Comparison of ENCODE assay signal across 8 cellular contexts in the genomic region with DNA sequence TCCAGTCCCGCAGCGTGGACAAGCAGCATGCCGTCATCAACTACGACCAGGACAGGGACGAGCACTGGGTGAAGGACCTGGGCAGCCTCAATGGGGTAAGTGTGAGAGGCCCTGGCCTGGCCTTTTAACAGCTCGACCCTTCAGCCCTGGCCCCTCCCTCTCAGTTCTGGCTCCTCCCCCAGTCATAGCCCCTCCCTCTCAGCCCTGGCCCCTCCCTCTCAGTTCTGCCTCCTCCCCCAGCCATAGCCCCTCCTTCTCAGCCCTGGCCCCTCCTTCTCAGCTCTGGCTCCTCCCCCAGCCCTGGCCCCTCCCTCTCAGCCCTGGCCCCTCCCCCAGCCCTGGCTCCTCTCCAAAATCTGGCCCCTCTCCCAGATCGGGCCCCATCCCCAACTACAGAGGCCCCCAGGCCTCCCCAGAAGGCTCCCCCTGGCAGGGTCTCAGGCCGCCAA. TPM values are rescaled to one million over a fixed set of nuclear protein-coding genes. Genes with fewer than 3 reads are reported as not detected.
DNase-seq lines count a peak whose midpoint lies in the region; ATAC-seq and TF ChIP-seq lines count a peak whose summit lies in the region.

No MANE protein-coding gene starts in this region.

- peak; percentile 62 for ATAC-seq in PC-3
- no peak for ATAC-seq in HG03460 (IDR thresholded peaks at IDR 0.05; ENCODE audit: unreplicated experiment)

- intact Hi-C loops in PC-3 (cut with micrococcal nuclease) (no loop called here), prostate gland (cut with DNase I) (no loop called here)

- no peaks in the 10 kb centered on the region for H3F3A ChIP-seq in PC-3 (ENCODE audit: low read length, unreplicated experiment)

- H3K27me3 ChIP-seq in PC-3 (ENCODE audit: low read length) (no peaks in the 10 kb centered on the region), osteoblast (ENCODE audit: insufficient read depth, low read length) (no peaks in the 10 kb centered on the region), prostate gland (replicated peaks; ENCODE audit: insufficient read depth) (no peaks in the 10 kb centered on the region)

- H3K27ac ChIP-seq in PC-3 (ENCODE audit: low read length) = no peak overlapping the region
- H3K27ac ChIP-seq in osteoblast (ENCODE audit: low read depth, low read length) = no peak overlapping the region
- no peak overlapping the region for H3K27ac ChIP-seq in prostate gland

- no peak for TF ChIP-seq POLR2A in prostate gland (IDR thresholded peaks at IDR 0.05)

- no TSS peak for BruUV-seq in PC-3 (replicated peaks; lab: Mats Ljungman, UMichigan)

- H3K36me3 ChIP-seq in PC-3 (ENCODE audit: low read depth, low read length) (0 out of 2 replicates have a peak, but pooled peaks cover 2% of the 10 kb centered on the region), osteoblast (ENCODE audit: insufficient read depth, low read length) (peaks cover 10% of the 10 kb centered on the region), prostate gland (no peaks in the 10 kb centered on the region)

- WGBS in prostate gland = 79% methylated on average over 5 of the region's 8 CpGs

- H3K9me3 ChIP-seq in PC-3 (ENCODE audit: low read length) = no peaks in the 10 kb centered on the region
- H3K9me3 ChIP-seq in osteoblast (ENCODE audit: low read depth, low read length) = no peaks in the 10 kb centered on the region
- no peaks in the 10 kb centered on the region for H3K9me3 ChIP-seq in prostate gland

- H2AFZ ChIP-seq in PC-3 (ENCODE audit: low read length) (no peak overlapping the region), osteoblast (ENCODE audit: low read length) (no peak overlapping the region)

- H3K79me2 ChIP-seq in PC-3 (ENCODE audit: low read length) (peaks cover 53% of the 10 kb centered on the region), osteoblast (ENCODE audit: insufficient read depth, low read length) (peaks cover 49% of the 10 kb centered on the region)

- H3K4me2 ChIP-seq in PC-3 (ENCODE audit: low read length) (no peak overlapping the region), osteoblast (ENCODE audit: insufficient read depth, low read length) (no peak overlapping the region)

- no peak overlapping the region for H3K9ac ChIP-seq in PC-3 (ENCODE audit: low read length)

- H3K4me1 ChIP-seq in PC-3 (ENCODE audit: insufficient read depth, low read length) (no peaks in the 10 kb centered on the region), osteoblast (ENCODE audit: insufficient read depth, low read length) (peaks cover 7% of the 10 kb centered on the region), prostate gland (replicated peaks) (peaks cover 3% of the 10 kb centered on the region)

- H3K4me3 ChIP-seq in PC-3 (ENCODE audit: low read length) (no peak overlapping the region), osteoblast (ENCODE audit: insufficient read depth, low read length) (no peak overlapping the region), prostate gland (no peak overlapping the region)

- TF ChIP-seq CTCF in PC-3 (conservative IDR thresholded peaks at IDR 0.05; ENCODE audit: low read depth, low read length) = no peak
- TF ChIP-seq CTCF in osteoblast (IDR thresholded peaks at IDR 0.05; ENCODE audit: extremely low read depth, low read depth, low read length) = no peak
- TF ChIP-seq CTCF in prostate gland (IDR thresholded peaks at IDR 0.05) = no peak

- DNase-seq in GM03348 (ENCODE audit: low spot score) (peak; percentile 86), PC-3 (peak; percentile 60), cerebellar cortex (ENCODE audit: low spot score) (peak; percentile 28), osteoblast (ENCODE audit: insufficient read length, low spot score, missing footprints) (peak; percentile 91), activated gamma-delta T cell treated with Interleukin-2 at 50 U/mL for 16 hours (no peak), prostate gland (ENCODE audit: low spot score) (no peak), H4 (ENCODE audit: low spot score) (no peak)

- CTCF ChIA-PET in PC-3 (lab: Charles Lee) = interaction anchor here (0.6 kb wide), 1 partner anchor 10 kb away, joined by 8 read pairs; no protein-coding TSS in a partner anchor

- H3K9me2 ChIP-seq in PC-3 (replicated peaks; ENCODE audit: low read length) = no peaks in the 10 kb centered on the region

- POLR2A ChIA-PET in PC-3 (lab: Charles Lee; ENCODE audit: unreplicated experiment) = no interaction called here

- H4K20me1 ChIP-seq in PC-3 (ENCODE audit: low read length) (peaks cover 26% of the 10 kb centered on the region), osteoblast (ENCODE audit: insufficient read depth, low read length) (peaks cover 52% of the 10 kb centered on the region)

RNA-seq across cellular contexts. Expression of gene CEP170B, which starts 11.2 kb away (rescaled TPM):
- 33.2 and 53.4 TPM in 2 replicates for total RNA-seq in PC-3 (2014; rRNA removed)
- 17.1 and 21.0 TPM in 2 replicates for total RNA-seq in osteoblast
- total RNA-seq in prostate gland = 10 to 100 TPM; 29.1 to 81.2 TPM
- total RNA-seq in H4 (2014; rRNA removed; shearing (Covaris generic)) = 3.5 and 5.2 TPM in 2 replicates

RNA-seq across cellular contexts. Expression of gene PLD4, which starts 48.4 kb away (rescaled TPM):
- total RNA-seq in PC-3 (2014; rRNA removed) (0.04 TPM in 1 of 2 replicates, not detected in the other), osteoblast (not detected in 2 replicates), prostate gland (1 to 10 TPM; 1.2 to 5.4 TPM)
- not detected in 2 replicates for total RNA-seq in H4 (2014; rRNA removed; shearing (Covaris generic))

Comparison
In these comparisons a context has a peak if more than half of its experiments do, and no peak if none do; other contexts are left out.
1. DNase-seq: peak in GM03348 (single experiment), PC-3 (single experiment), cerebellar cortex (single experiment) and osteoblast (single experiment); none in activated gamma-delta T cell treated with Interleukin-2 at 50 U/mL for 16 hours (single experiment), prostate gland (single experiment) and H4 (single experiment).